11 cellular contexts compared by ENCODE assay signal in the genomic region with DNA sequence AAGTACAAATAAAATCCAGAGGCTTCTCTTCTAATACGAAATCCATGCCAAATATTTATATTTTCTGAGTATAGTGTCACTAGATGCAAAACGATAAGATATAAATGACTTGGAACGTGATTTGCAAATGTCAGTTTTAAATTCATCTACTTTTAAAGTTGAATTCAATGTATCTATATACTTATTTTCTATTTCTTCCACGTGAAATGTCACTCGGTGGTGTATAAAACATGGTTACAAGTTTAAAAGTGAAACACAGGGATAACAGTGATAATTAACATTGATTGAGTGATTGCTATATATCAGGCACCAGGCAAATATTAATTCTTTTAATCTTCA. TPM values are rescaled to one million over a fixed set of nuclear protein-coding genes. Genes with fewer than 3 reads are reported as not detected.
A peak's percentile ranks its signal among the peaks of the same experiment; 100 is the strongest.
DNase-seq lines count a peak whose midpoint lies in the region; ATAC-seq and TF ChIP-seq lines count a peak whose summit lies in the region.
"Had no signal": no experiment of that assay in that cellular context is flagged by ENCODE, and none has a peak within 500 bp of the region (broad histone marks: within the 10 kb centered on the region; RNA-seq: fewer than 3 reads in every experiment).

No MANE protein-coding gene starts in this region.

- no peaks in the 10 kb centered on the region for H3K9me3 ChIP-seq in left ventricle myocardium inferior (replicated peaks)
- H3K9me3 ChIP-seq in heart right ventricle = no peaks in the 10 kb centered on the region
- H3K9me3 ChIP-seq in HCT116 (ENCODE audit: control insufficient read depth in 1 of 2, insufficient read depth in 1 of 2, low read depth in 1 of 2, low read length in 2 of 2) = no peaks in the 10 kb centered on the region
- no peaks in the 10 kb centered on the region for H3K9me3 ChIP-seq in RWPE2 (ENCODE audit: severe bottlenecking)
- no peaks in the 10 kb centered on the region for H3K9me3 ChIP-seq in smooth muscle cell (replicated peaks; ENCODE audit: low read depth)
- H3K9me3 ChIP-seq: BE2C, SJCRH30 had no signal

- POLR2A ChIA-PET in HCT116 (lab: Charles Lee) = no interaction called here

- H3K36me3 ChIP-seq in left ventricle myocardium inferior (no peaks in the 10 kb centered on the region), heart right ventricle (no peaks in the 10 kb centered on the region), HCT116 (ENCODE audit: control insufficient read depth in 1 of 2, insufficient read depth in 2 of 2, low read length in 2 of 2) (no peaks in the 10 kb centered on the region), RWPE2 (ENCODE audit: low read depth) (no peaks in the 10 kb centered on the region), smooth muscle cell (ENCODE audit: low read depth) (no peaks in the 10 kb centered on the region)
- H3K36me3 ChIP-seq: BE2C, SJCRH30 had no signal

- no peak for TF ChIP-seq POLR2A in HCT116 (IDR thresholded peaks at IDR 0.05; ENCODE audit: borderline replicate concordance, extremely low read depth, insufficient read depth, insufficient read length)

- H3K27me3 ChIP-seq in left ventricle myocardium inferior (ENCODE audit: low read depth) (peaks cover 14% of the 10 kb centered on the region), heart right ventricle (peaks cover 0 to 7% (median 0%) of the 10 kb centered on the region in 7 donors), HCT116 (ENCODE audit: insufficient read depth, low read length) (no peaks in the 10 kb centered on the region), RWPE2 (ENCODE audit: insufficient read depth, poor library complexity, severe bottlenecking) (peaks cover 4% of the 10 kb centered on the region), smooth muscle cell (ENCODE audit: low read depth) (no peaks in the 10 kb centered on the region)
- H3K27me3 ChIP-seq: SJCRH30 had no signal

- no peaks in the 10 kb centered on the region for H3F3A ChIP-seq in smooth muscle cell (ENCODE audit: low read depth)

- intact Hi-C loops in left ventricle myocardium inferior (cut with micrococcal nuclease) (loop anchor here (10.0 kb wide), 1 partner anchor 1215 kb away; no protein-coding TSS in a partner anchor), heart right ventricle (cut with DNase I) (loop anchor here in 8 of 10 donors (2.0 to 10.0 kb wide), 6 partner anchors 1005 to 1339 kb away; partner anchors contain the start of gene CHSY3 (in 3 of the 8)), HCT116 (cut with micrococcal nuclease) (loop anchor here (1.0 to 10.0 kb wide), 5 partner anchors 239 to 1339 kb away; no protein-coding TSS in a partner anchor)

- H3K27ac ChIP-seq in left ventricle myocardium inferior (replicated peaks) (no peak overlapping the region), heart right ventricle (no peak overlapping the region), HCT116 (ENCODE audit: low read depth, low read length) (no peak overlapping the region), RWPE2 (ENCODE audit: poor library complexity, severe bottlenecking) (no peak overlapping the region), smooth muscle cell (ENCODE audit: low read depth) (no peak overlapping the region), substantia nigra (ENCODE audit: low read depth, low read length, poor library complexity, severe bottlenecking) (no peak overlapping the region)
- H3K27ac ChIP-seq: SJCRH30 had no signal

- ATAC-seq in heart right ventricle = no peak
- no peak for ATAC-seq in HCT116
- no peak for ATAC-seq in RWPE2 (ENCODE audit: low read depth)
- ATAC-seq in GM21825 (IDR thresholded peaks at IDR 0.05; ENCODE audit: unreplicated experiment) = no peak

- H2AFZ ChIP-seq in HCT116 (ENCODE audit: low read depth, low read length, poor library complexity, severe bottlenecking) (peak overlapping the region; percentile 27), smooth muscle cell (ENCODE audit: low read depth) (peak overlapping the region; percentile 26)

- TF ChIP-seq CTCF in left ventricle myocardium inferior (IDR thresholded peaks at IDR 0.05; ENCODE audit: borderline replicate concordance) (peak; percentile 13), heart right ventricle (IDR thresholded peaks at IDR 0.05) (peak in 1 of 9 donors; percentile 2), HCT116 (IDR thresholded peaks at IDR 0.05 in 2 of 3, conservative IDR thresholded peaks at IDR 0.05 in 1 of 3; ENCODE audit: borderline replicate concordance in 1 of 3, insufficient read depth in 1 of 3, low read depth in 2 of 3, low read length in 2 of 3) (no peak), RWPE2 (IDR thresholded peaks at IDR 0.05; ENCODE audit: poor library complexity, severe bottlenecking) (peak; percentile 70), smooth muscle cell (IDR thresholded peaks at IDR 0.05; ENCODE audit: borderline replicate concordance, insufficient read depth, poor library complexity, severe bottlenecking) (no peak)

- no peak overlapping the region for H3K4me3 ChIP-seq in left ventricle myocardium inferior
- no peak overlapping the region for H3K4me3 ChIP-seq in heart right ventricle
- no peak overlapping the region for H3K4me3 ChIP-seq in HCT116 (replicated peaks in 1 of 2; ENCODE audit: low read depth in 1 of 2, low read length in 2 of 2)
- no peak overlapping the region for H3K4me3 ChIP-seq in RWPE2 (ENCODE audit: severe bottlenecking)
- no peak overlapping the region for H3K4me3 ChIP-seq in smooth muscle cell
- H3K4me3 ChIP-seq: SJCRH30 had no signal

- H4K20me1 ChIP-seq in HCT116 (ENCODE audit: insufficient read depth) (no peaks in the 10 kb centered on the region), smooth muscle cell (ENCODE audit: low read depth) (no peaks in the 10 kb centered on the region)

- H3K9ac ChIP-seq in HCT116 (ENCODE audit: low read length) (no peak overlapping the region), smooth muscle cell (ENCODE audit: low read depth) (no peak overlapping the region)

- no peaks in the 10 kb centered on the region for H3K4me1 ChIP-seq in left ventricle myocardium inferior
- peaks cover 0 to 5% (median 0%) of the 10 kb centered on the region in 9 donors for H3K4me1 ChIP-seq in heart right ventricle
- peaks cover 5 to 6% of the 10 kb centered on the region in 2 experiments; a peak in 2 of 4 replicates for H3K4me1 ChIP-seq in HCT116 (ENCODE audit: control insufficient read depth in 1 of 2, insufficient read depth in 2 of 2, low read length in 2 of 2)
- H3K4me1 ChIP-seq in RWPE2 (ENCODE audit: insufficient read depth, poor library complexity, severe bottlenecking) = no peaks in the 10 kb centered on the region
- H3K4me1 ChIP-seq in smooth muscle cell (ENCODE audit: low read depth) = no peaks in the 10 kb centered on the region
- H3K4me1 ChIP-seq: BE2C, SJCRH30 had no signal

- H3K9me2 ChIP-seq in HCT116 (ENCODE audit: insufficient read depth) = no peaks in the 10 kb centered on the region

- RAD21 ChIA-PET in HCT116 (lab: Charles Lee; ENCODE audit: low non-redundant PET in 1 of 2, low total read pairs in 2 of 2, uncharacterized antibody in 2 of 2, unreplicated experiment in 2 of 2) = no interaction called here

- CTCF ChIA-PET in HCT116 (lab: Charles Lee) = interaction anchor here (2.0 kb wide), 1 partner anchor 1210 kb away, joined by 8 read pairs; no protein-coding TSS in a partner anchor

- no peak for DNase-seq in left ventricle myocardium inferior
- DNase-seq in heart right ventricle = no peak
- no peak for DNase-seq in HCT116 (ENCODE audit: low read depth, low spot score)
- no peak for DNase-seq in RWPE2 (ENCODE audit: low spot score)
- no peak for DNase-seq in smooth muscle cell (lab: John Stamatoyannopoulos, UW; ENCODE audit: unreplicated experiment)
- no peak for DNase-seq in hypothalamus (lab: John Stamatoyannopoulos, UW)
- DNase-seq in substantia nigra (lab: John Stamatoyannopoulos, UW) = no peak
- DNase-seq: NCI-H446 treated with DMSO at 0.1 percent for 48 hours had no signal

- BruUV-seq in HCT116 (replicated peaks; lab: Mats Ljungman, UMichigan) = no TSS peak

- H3K4me2 ChIP-seq in HCT116 (ENCODE audit: low read length) (peak overlapping the region; percentile 22; the same call in 1 of the 2 replicates), smooth muscle cell (no peak overlapping the region)

- no peaks in the 10 kb centered on the region for H3K79me2 ChIP-seq in HCT116 (ENCODE audit: insufficient read depth, low read length)
- H3K79me2 ChIP-seq in smooth muscle cell (ENCODE audit: low read depth) = no peaks in the 10 kb centered on the region

- TF ChIP-seq RAD21 in HCT116 (IDR thresholded peaks at IDR 0.05; ENCODE audit: low read depth) = no peak

- WGBS in heart right ventricle, 2 donors = 20 to 22% methylated on average over 5 of the region's 5 CpGs
- 28% methylated on average over 5 of the region's 5 CpGs for WGBS in smooth muscle cell (ENCODE audit: low lambda C conversion rate)

TF ChIP-seq in HCT116, 20 proteins besides CTCF, POLR2A, EP300 and RAD21 (continues in another document):
- no peak for TF ChIP-seq POLR2AphosphoS5 (IDR thresholded peaks at IDR 0.05; ENCODE audit: low read depth, low read length)
- no peak for TF ChIP-seq FOSL1 (IDR thresholded peaks at IDR 0.05; ENCODE audit: low read depth)
- TF ChIP-seq, protein P1, sequence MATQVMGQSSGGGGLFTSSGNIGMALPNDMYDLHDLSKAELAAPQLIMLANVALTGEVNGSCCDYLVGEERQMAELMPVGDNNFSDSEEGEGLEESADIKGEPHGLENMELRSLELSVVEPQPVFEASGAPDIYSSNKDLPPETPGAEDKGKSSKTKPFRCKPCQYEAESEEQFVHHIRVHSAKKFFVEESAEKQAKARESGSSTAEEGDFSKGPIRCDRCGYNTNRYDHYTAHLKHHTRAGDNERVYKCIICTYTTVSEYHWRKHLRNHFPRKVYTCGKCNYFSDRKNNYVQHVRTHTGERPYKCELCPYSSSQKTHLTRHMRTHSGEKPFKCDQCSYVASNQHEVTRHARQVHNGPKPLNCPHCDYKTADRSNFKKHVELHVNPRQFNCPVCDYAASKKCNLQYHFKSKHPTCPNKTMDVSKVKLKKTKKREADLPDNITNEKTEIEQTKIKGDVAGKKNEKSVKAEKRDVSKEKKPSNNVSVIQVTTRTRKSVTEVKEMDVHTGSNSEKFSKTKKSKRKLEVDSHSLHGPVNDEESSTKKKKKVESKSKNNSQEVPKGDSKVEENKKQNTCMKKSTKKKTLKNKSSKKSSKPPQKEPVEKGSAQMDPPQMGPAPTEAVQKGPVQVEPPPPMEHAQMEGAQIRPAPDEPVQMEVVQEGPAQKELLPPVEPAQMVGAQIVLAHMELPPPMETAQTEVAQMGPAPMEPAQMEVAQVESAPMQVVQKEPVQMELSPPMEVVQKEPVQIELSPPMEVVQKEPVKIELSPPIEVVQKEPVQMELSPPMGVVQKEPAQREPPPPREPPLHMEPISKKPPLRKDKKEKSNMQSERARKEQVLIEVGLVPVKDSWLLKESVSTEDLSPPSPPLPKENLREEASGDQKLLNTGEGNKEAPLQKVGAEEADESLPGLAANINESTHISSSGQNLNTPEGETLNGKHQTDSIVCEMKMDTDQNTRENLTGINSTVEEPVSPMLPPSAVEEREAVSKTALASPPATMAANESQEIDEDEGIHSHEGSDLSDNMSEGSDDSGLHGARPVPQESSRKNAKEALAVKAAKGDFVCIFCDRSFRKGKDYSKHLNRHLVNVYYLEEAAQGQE (IDR thresholded peaks at IDR 0.05; ENCODE audit: low read depth) = no peak

RNA-seq across cellular contexts. Expression of gene HINT1, which starts 54.8 kb away (rescaled TPM):
- total RNA-seq in left ventricle myocardium inferior (155 TPM), heart right ventricle (100 to 1,000 TPM; 113 to 190 (median 130) TPM), HCT116 (2021; ENCODE audit: unreplicated experiment) (222 TPM), smooth muscle cell (201 and 238 TPM in 2 replicates)
- polyA plus RNA-seq in heart right ventricle (100 to 1,000 TPM in 1 of 2 donors, 10 to 100 TPM in 1; 53.8 to 279 TPM), smooth muscle cell (293 and 319 TPM in 2 replicates)
- 346 and 354 TPM in 2 replicates for polyA plus RNA-seq in HCT116 (2012)

Comparison
In these comparisons a context has a peak if more than half of its experiments do, and no peak if none do; other contexts are left out.
1. CTCF ChIP-seq: peak in left ventricle myocardium inferior (single experiment) and RWPE2 (single experiment); none in HCT116 (0 of 3) and smooth muscle cell (single experiment).